Comparison of ENCODE assay signal across 27 cellular contexts in the genomic region with DNA sequence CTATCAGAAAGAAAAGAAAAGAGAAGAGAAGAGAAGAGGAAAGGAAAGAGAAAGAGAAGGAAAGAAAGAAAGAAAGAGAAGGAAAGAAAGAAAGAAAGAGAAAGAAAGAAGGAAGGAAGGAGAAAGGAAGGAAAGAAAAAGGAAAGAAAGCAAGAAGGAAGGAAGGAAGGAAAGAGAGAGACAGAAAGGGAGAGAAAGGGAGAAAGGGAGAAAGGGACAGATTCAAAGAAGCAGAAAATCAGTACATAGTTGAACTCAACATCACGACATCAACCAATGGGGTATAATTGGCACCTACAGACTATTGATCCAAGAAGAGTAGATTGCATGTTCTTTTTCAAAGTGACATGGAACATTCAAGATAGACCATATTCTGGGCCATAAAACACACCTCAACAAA. TPM values are rescaled to one million over a fixed set of nuclear protein-coding genes. Genes with fewer than 3 reads are reported as not detected.
A peak's percentile ranks its signal among the peaks of the same experiment; 100 is the strongest.
DNase-seq lines count a peak whose midpoint lies in the region; ATAC-seq, FAIRE-seq and TF ChIP-seq lines count a peak whose summit lies in the region.
"Had no signal": no experiment of that assay in that cellular context is flagged by ENCODE, and none has a peak within 500 bp of the region (broad histone marks: within the 10 kb centered on the region; RNA-seq: fewer than 3 reads in every experiment).

No MANE protein-coding gene starts in this region.

- no peak overlapping the region for H3K4me3 Mint-ChIP-seq in activated naive CD4-positive, alpha-beta T cell treated with anti-CD3 and anti-CD28 coated beads, Interleukin-2, amount 50 U/mL, for 24 hours
- H3K4me3 Mint-ChIP-seq in CD8-positive, alpha-beta T cell = no peak overlapping the region
- H3K4me3 Mint-ChIP-seq in astrocyte (ENCODE audit: unreplicated experiment) (no peak overlapping the region), endodermal cell (no peak overlapping the region)
- H3K4me3 Mint-ChIP-seq: B cell; CD4-positive, alpha-beta T cell; CD8-positive, alpha-beta memory T cell had no signal

- intact Hi-C loops in CD8-positive, alpha-beta T cell (cut with DNase I, micrococcal nuclease) = loop anchor here in 1 of 2 experiments (10.0 kb wide), 2 partner anchors 57 to 63 kb away; no protein-coding TSS in a partner anchor

- FAIRE-seq in astrocyte (lab: Jason Lieb, UNC) = no peak
- FAIRE-seq: A549, GM12878, GM12892, GM18507, GM19239 had no signal

- H3K27ac ChIP-seq in CD8-positive, alpha-beta T cell (ENCODE audit: low read depth, low read length) = no peak overlapping the region
- no peak overlapping the region for H3K27ac ChIP-seq in astrocyte (ENCODE audit: low read depth, low read length)
- H3K27ac ChIP-seq in endodermal cell (ENCODE audit: low read depth, low read length) = no peak overlapping the region
- H3K27ac ChIP-seq: 22Rv1; A549; BLaER1 treated with 17β-estradiol and CSF1 and Interleukin-3, amounts not matched to agents 10 nM and 100 nM; C4-2B had no signal

- no peak overlapping the region for H3K4me3 ChIP-seq in CD8-positive, alpha-beta T cell (ENCODE audit: low read depth, low read length)
- H3K4me3 ChIP-seq in astrocyte (ENCODE audit: insufficient read depth, low read depth, low read length) (no peak overlapping the region), endodermal cell (ENCODE audit: low read length) (peak overlapping the region; percentile 61)
- H3K4me3 ChIP-seq: A549; BLaER1 treated with 17β-estradiol and CSF1 and Interleukin-3, amounts not matched to agents 10 nM and 100 nM; GM12878 had no signal

- 100% methylated on average over 1 of the region's 1 CpG; no CpG with 5 or more reads in 1 of the 2 experiments for WGBS in endodermal cell (ENCODE audit: insufficient coverage in 1 of 2, insufficient read length in 1 of 2), 2 experiments

- H4K20me1 ChIP-seq in astrocyte (ENCODE audit: insufficient read depth, low read length) = no peaks in the 10 kb centered on the region

- H2AFZ ChIP-seq in astrocyte (ENCODE audit: low read depth, low read length) = no peak overlapping the region

- DNase-seq in activated naive CD4-positive, alpha-beta T cell treated with Interleukin-2 at 50 U/mL for 16 hours = no peak
- no peak for DNase-seq in CD8-positive, alpha-beta T cell
- DNase-seq in astrocyte (ENCODE audit: low read depth) = no peak
- DNase-seq in endodermal cell = no peak
- DNase-seq: AML-193; CD4-positive, alpha-beta T cell; CD8-positive, alpha-beta memory T cell; COR-L47; DMS 273 treated with DMSO at 0.1 percent for 48 hours; DMS153; DMS53; DMS79; DND-41; EL; GDM1 had no signal

- H3K27ac Mint-ChIP-seq in activated naive CD4-positive, alpha-beta T cell treated with anti-CD3 and anti-CD28 coated beads, Interleukin-2, amount 50 U/mL, for 24 hours = peak overlapping the region; percentile 48
- no peak overlapping the region for H3K27ac Mint-ChIP-seq in CD8-positive, alpha-beta T cell
- H3K27ac Mint-ChIP-seq in astrocyte (ENCODE audit: unreplicated experiment) = peak overlapping the region; percentile 30
- H3K27ac Mint-ChIP-seq in endodermal cell = no peak overlapping the region
- H3K27ac Mint-ChIP-seq: B cell; CD4-positive, alpha-beta T cell; CD8-positive, alpha-beta memory T cell had no signal

- no peak overlapping the region for H3K9ac ChIP-seq in astrocyte (ENCODE audit: low read length)
- H3K9ac ChIP-seq in endodermal cell (ENCODE audit: extremely low read depth, low read length, poor library complexity, severe bottlenecking) = no peak overlapping the region
- H3K9ac ChIP-seq: BLaER1 treated with 17β-estradiol and CSF1 and Interleukin-3, amounts not matched to agents 10 nM and 100 nM had no signal

- peaks cover 3% of the 10 kb centered on the region for H3K36me3 Mint-ChIP-seq in activated naive CD4-positive, alpha-beta T cell treated with anti-CD3 and anti-CD28 coated beads, Interleukin-2, amount 50 U/mL, for 24 hours
- H3K36me3 Mint-ChIP-seq in CD8-positive, alpha-beta T cell = no peaks in the 10 kb centered on the region
- H3K36me3 Mint-ChIP-seq in astrocyte (ENCODE audit: low read depth, unreplicated experiment) = peaks cover 15% of the 10 kb centered on the region
- peaks cover 14% of the 10 kb centered on the region for H3K36me3 Mint-ChIP-seq in endodermal cell (ENCODE audit: low read depth)

- peaks cover 5% of the 10 kb centered on the region for H3K27me3 Mint-ChIP-seq in activated naive CD4-positive, alpha-beta T cell treated with anti-CD3 and anti-CD28 coated beads, Interleukin-2, amount 50 U/mL, for 24 hours
- peaks cover 3% of the 10 kb centered on the region for H3K27me3 Mint-ChIP-seq in CD8-positive, alpha-beta T cell (ENCODE audit: low read depth)
- H3K27me3 Mint-ChIP-seq in astrocyte (ENCODE audit: low read depth, unreplicated experiment) (no peaks in the 10 kb centered on the region), endodermal cell (ENCODE audit: insufficient read depth) (no peaks in the 10 kb centered on the region)

- POLR2A ChIA-PET in CD8-positive, alpha-beta T cell (lab: Charles Lee) = no interaction called here

- no peak for ATAC-seq in CD8-positive, alpha-beta T cell
- ATAC-seq in GM21619 (IDR thresholded peaks at IDR 0.05; ENCODE audit: unreplicated experiment) = no peak
- no peak for ATAC-seq in GM18907 (IDR thresholded peaks at IDR 0.05; ENCODE audit: unreplicated experiment)
- ATAC-seq: A549, GM12878 had no signal

- CTCF ChIA-PET in CD8-positive, alpha-beta T cell (lab: Charles Lee) = no interaction called here

- peak; percentile 14 for TF ChIP-seq CTCF in CD8-positive, alpha-beta T cell (IDR thresholded peaks at IDR 0.05)
- no peak for TF ChIP-seq CTCF in astrocyte (IDR thresholded peaks at IDR 0.05; ENCODE audit: insufficient read depth, low read depth, low read length)
- TF ChIP-seq CTCF in endodermal cell (conservative IDR thresholded peaks at IDR 0.05) = no peak

- no peaks in the 10 kb centered on the region for H3K9me3 ChIP-seq in CD8-positive, alpha-beta T cell (ENCODE audit: low read length)
- H3K9me3 ChIP-seq in astrocyte (ENCODE audit: insufficient read depth, low read depth, low read length) (peaks cover 2% of the 10 kb centered on the region), endodermal cell (ENCODE audit: control insufficient read depth, low read length) (peaks cover 54% of the 10 kb centered on the region)

- peaks cover 17% of the 10 kb centered on the region for H3K9me3 Mint-ChIP-seq in activated naive CD4-positive, alpha-beta T cell treated with anti-CD3 and anti-CD28 coated beads, Interleukin-2, amount 50 U/mL, for 24 hours
- H3K9me3 Mint-ChIP-seq in CD8-positive, alpha-beta T cell = peaks cover 10% of the 10 kb centered on the region
- peaks cover 14% of the 10 kb centered on the region for H3K9me3 Mint-ChIP-seq in astrocyte (ENCODE audit: unreplicated experiment)
- peaks cover 43% of the 10 kb centered on the region for H3K9me3 Mint-ChIP-seq in endodermal cell

- H3K4me1 Mint-ChIP-seq in activated naive CD4-positive, alpha-beta T cell treated with anti-CD3 and anti-CD28 coated beads, Interleukin-2, amount 50 U/mL, for 24 hours = no peaks in the 10 kb centered on the region
- no peaks in the 10 kb centered on the region for H3K4me1 Mint-ChIP-seq in CD8-positive, alpha-beta T cell (ENCODE audit: low read depth)
- no peaks in the 10 kb centered on the region for H3K4me1 Mint-ChIP-seq in astrocyte (ENCODE audit: low read depth, unreplicated experiment)
- peaks cover 31% of the 10 kb centered on the region for H3K4me1 Mint-ChIP-seq in endodermal cell
- H3K4me1 Mint-ChIP-seq: B cell; CD8-positive, alpha-beta memory T cell had no signal

- H3K4me2 ChIP-seq in astrocyte (ENCODE audit: low read length) = no peak overlapping the region
- H3K4me2 ChIP-seq: A549; BLaER1 treated with 17β-estradiol and CSF1 and Interleukin-3, amounts not matched to agents 10 nM and 100 nM had no signal

- H3K27me3 ChIP-seq in CD8-positive, alpha-beta T cell (ENCODE audit: insufficient read depth, low read length) = no peaks in the 10 kb centered on the region
- H3K27me3 ChIP-seq in astrocyte (ENCODE audit: insufficient read depth, low read length) (no peaks in the 10 kb centered on the region), endodermal cell (ENCODE audit: control insufficient read depth, insufficient read depth, low read length, poor library complexity, severe bottlenecking) (no peaks in the 10 kb centered on the region)
- H3K27me3 ChIP-seq: BLaER1 treated with 17β-estradiol and CSF1 and Interleukin-3, amounts not matched to agents 10 nM and 100 nM had no signal

- no peaks in the 10 kb centered on the region for H3K79me2 ChIP-seq in astrocyte (ENCODE audit: insufficient read depth, low read length)

- H3K36me3 ChIP-seq in CD8-positive, alpha-beta T cell (ENCODE audit: insufficient read depth, low read length) = no peaks in the 10 kb centered on the region
- H3K36me3 ChIP-seq in astrocyte (ENCODE audit: insufficient read depth, low read length) (no peaks in the 10 kb centered on the region), endodermal cell (ENCODE audit: control insufficient read depth, insufficient read depth, low read length) (peaks cover 6% of the 10 kb centered on the region)

- H3K4me1 ChIP-seq in CD8-positive, alpha-beta T cell (ENCODE audit: insufficient read depth, low read length) = no peaks in the 10 kb centered on the region
- H3K4me1 ChIP-seq in astrocyte (ENCODE audit: insufficient read depth, low read length) (no peaks in the 10 kb centered on the region), endodermal cell (ENCODE audit: control insufficient read depth, insufficient read depth, low read length) (peaks cover 8% of the 10 kb centered on the region)
- H3K4me1 ChIP-seq: A549; BLaER1 treated with 17β-estradiol and CSF1 and Interleukin-3, amounts not matched to agents 10 nM and 100 nM had no signal

RNA-seq across cellular contexts. Expression of a gene that starts 45.2 kb away (rescaled TPM):
- 1 to 10 TPM in 1 of 2 experiments, under 1 TPM in 1; 0.98 to 1.1 TPM for total RNA-seq in CD8-positive, alpha-beta T cell
- total RNA-seq in astrocyte = 12.2 and 16.6 TPM in 2 replicates
- 10 to 100 TPM; 31.8 to 32.7 TPM for total RNA-seq in endodermal cell
- 14.5 TPM for polyA plus RNA-seq in endodermal cell (2013, experiment 1 of 2)
- polyA plus RNA-seq in endodermal cell (2013, experiment 2 of 2) = 13.2 TPM

Comparison
In these comparisons a context has a peak if more than half of its experiments do, and no peak if none do; other contexts are left out.
1. H3K27ac Mint-ChIP-seq: peak in activated naive CD4-positive, alpha-beta T cell treated with anti-CD3 and anti-CD28 coated beads, Interleukin-2, amount 50 U/mL, for 24 hours (single experiment) and astrocyte (single experiment); none in CD8-positive, alpha-beta T cell (single experiment) and endodermal cell (single experiment).